Comparison of ENCODE assay signal across 15 cellular contexts in genomic region chr10:85641479-85641967, GRCh38.
DNase-seq lines count a peak whose midpoint lies in the region; ATAC-seq and TF ChIP-seq lines count a peak whose summit lies in the region.
"Had no signal": no experiment of that assay in that cellular context is flagged by ENCODE, and none has a peak within 500 bp of the region (broad histone marks: within the 10 kb centered on the region; RNA-seq: fewer than 3 reads in every experiment).

No MANE protein-coding gene starts in this region.

- intact Hi-C loops in A673 (cut with micrococcal nuclease; ENCODE audit: unreplicated experiment): no loop called here

- peak; percentile 49 for ATAC-seq in HG02884 (IDR thresholded peaks at IDR 0.05; ENCODE audit: unreplicated experiment)
- ATAC-seq: activated T-helper 17 cell treated with anti-CD3 and anti-CD28 coated beads, Interleukin-2, amount 50 U/mL, for 72 hours had no signal

- H3K4me1 ChIP-seq in A673 (ENCODE audit: insufficient read depth, low read length, poor library complexity, severe bottlenecking): peaks cover 11% of the 10 kb centered on the region
- H3K4me1 ChIP-seq: HAP-1, spleen had no signal

- no TSS peak for BruUV-seq in A673 (replicated peaks; lab: Mats Ljungman, UMichigan)

- no peaks in the 10 kb centered on the region for H3K27me3 ChIP-seq in A673 (replicated peaks; ENCODE audit: insufficient read depth, low read depth, low read length, poor library complexity)
- H3K27me3 ChIP-seq: esophagus muscularis mucosa, spleen, uterus had no signal

- DNase-seq in A673 (ENCODE audit: low spot score) (peak; percentile 45), SW480 (ENCODE audit: low spot score) (peak; percentile 58), islet precursor cell (peak; percentile 75), NCI-H1105 treated with DMSO at 0.1 percent for 48 hours (lab: John Stamatoyannopoulos, UW) (no peak), HEK293T (ENCODE audit: extremely low spot score) (no peak), GM13976 (ENCODE audit: low spot score) (no peak), NCI-H2081 (lab: John Stamatoyannopoulos, UW) (no peak)
- DNase-seq: activated CD4-positive, alpha-beta T cell treated with anti-CD3 and anti-CD28 coated beads, Interleukin-2, amount 10 ng/mL, durations not matched to agents 24 days and 14 days; NCI-H82; spleen; uterus had no signal

- H3K27ac ChIP-seq in A673 (ENCODE audit: low read depth, low read length, poor library complexity, severe bottlenecking): no peak overlapping the region
- H3K27ac ChIP-seq: esophagus muscularis mucosa, spleen had no signal

- no peaks in the 10 kb centered on the region for H3K9me3 ChIP-seq in A673 (ENCODE audit: low read depth, low read length, poor library complexity, severe bottlenecking)
- H3K9me3 ChIP-seq: esophagus muscularis mucosa, HAP-1, spleen, uterus had no signal

- in situ Hi-C loops in GM13976 (cut with MboI; ENCODE audit: low sequenced_read_pairs, unreplicated experiment): no loop called here

- no peak overlapping the region for H3K4me3 ChIP-seq in A673 (ENCODE audit: low read depth, low read length, poor library complexity, severe bottlenecking)
- H3K4me3 ChIP-seq: esophagus muscularis mucosa, HAP-1, spleen, uterus had no signal

- TF ChIP-seq CTCF in A673 (conservative IDR thresholded peaks at IDR 0.05; ENCODE audit: low read depth, low read length) (no peak), GM13976 (IDR thresholded peaks at IDR 0.05; ENCODE audit: borderline replicate concordance, control extremely low read depth, extremely low read depth, insufficient read depth, missing control alignments) (no peak)

- POLR2A ChIA-PET in A673 (lab: Charles Lee; ENCODE audit: low non-redundant PET) (no interaction called here), HEK293T (lab: Yijun Ruan, JAX) (no interaction called here)

- H3K36me3 ChIP-seq in A673 (ENCODE audit: insufficient read depth, low read length, poor library complexity, severe bottlenecking): no peaks in the 10 kb centered on the region
- H3K36me3 ChIP-seq: esophagus muscularis mucosa, HAP-1, spleen, uterus had no signal

- CTCF ChIA-PET in A673 (lab: Charles Lee) (no interaction called here), HEK293T (lab: Yijun Ruan, JAX) (interaction anchor here (0.6 kb wide), 1 partner anchor 1017 kb away, joined by 3 read pairs; no protein-coding TSS in a partner anchor)

TF ChIP-seq in HEK293T, 16 proteins besides CTCF, POLR2A, EP300 and RAD21:
- no peak for TF ChIP-seq PKNOX1 (IDR thresholded peaks at IDR 0.05)
- no peak for TF ChIP-seq FOXA1 (IDR thresholded peaks at IDR 0.05)
- no peak for TF ChIP-seq HDGF (IDR thresholded peaks at IDR 0.05; ENCODE audit: borderline replicate concordance)
- no peak for TF ChIP-seq TARDBP (IDR thresholded peaks at IDR 0.05)
- TF ChIP-seq ZNF384 (IDR thresholded peaks at IDR 0.05): no peak
- no peak for TF ChIP-seq FOXK2 (IDR thresholded peaks at IDR 0.05)
- no peak for TF ChIP-seq ARNT (IDR thresholded peaks at IDR 0.05)

Comparison
In these comparisons a context has a peak if more than half of its experiments do, and no peak if none do; other contexts are left out.
1. DNase-seq: peak in A673 (single experiment), SW480 (single experiment) and islet precursor cell (single experiment); none in NCI-H1105 treated with DMSO at 0.1 percent for 48 hours (single experiment), HEK293T (single experiment), GM13976 (single experiment) and NCI-H2081 (0 of 2).